In genomic region chr19:41859618-41860418, GRCh38 we compare ENCODE assay signal across 8 cellular contexts.
DNase-seq lines count a peak whose midpoint lies in the region; ATAC-seq lines count a peak whose summit lies in the region.

TSS of gene RPS19 (plus strand) at chr19:41860255. CDS start at chr19:41860775, 520 bp downstream.

- H3K4me3 Mint-ChIP-seq in central memory CD8-positive, alpha-beta T cell, result peak within 1 kb of the TSS; percentile 81

- DNase-seq in AML-193 (lab: John Stamatoyannopoulos, UW) (peak; percentile 93 to 95), NCI-H446 (lab: John Stamatoyannopoulos, UW) (peak; percentile 98 to 99), inferior parietal cortex (ENCODE audit: extremely low spot score) (peak; percentile 100)
- peak; percentile 97 for DNase-seq in activated CD4-positive, CD25-positive, alpha-beta regulatory T cell treated with anti-CD3 and anti-CD28 coated beads, Interleukin-2, amount 50 U/mL, for 16 hours (ENCODE audit: low read depth, low spot score)
- peak; percentile 98 to 99 for DNase-seq in central memory CD8-positive, alpha-beta T cell (ENCODE audit: low spot score in 2 of 2)
- peak; percentile 96 to 97 for DNase-seq in stimulated activated CD4-positive, alpha-beta T cell treated with anti-CD3 and anti-CD28 coated beads, Interleukin-12 subunit alpha, Interleukin-12 subunit beta, amount 100 ng/mL, for 24 hours (ENCODE audit: low read depth in 2 of 2)

- peaks cover 4% of the 10 kb centered on the region for H3K27me3 Mint-ChIP-seq in central memory CD8-positive, alpha-beta T cell

- peak; percentile 83 for ATAC-seq in GM19035 (IDR thresholded peaks at IDR 0.05; ENCODE audit: unreplicated experiment)
- peak; percentile 85 for ATAC-seq in HG03354 (IDR thresholded peaks at IDR 0.05; ENCODE audit: poor library complexity, severe bottlenecking, unreplicated experiment)
- peak; percentile 84 for ATAC-seq in central memory CD8-positive, alpha-beta T cell (replicated peaks; ENCODE audit: extremely low read depth, poor library complexity, severe bottlenecking)

- peaks cover 45% of the 10 kb centered on the region for H3K36me3 Mint-ChIP-seq in central memory CD8-positive, alpha-beta T cell (ENCODE audit: insufficient read depth)

- H3K4me1 Mint-ChIP-seq in central memory CD8-positive, alpha-beta T cell, result peaks cover 42% of the 10 kb centered on the region

- no peaks in the 10 kb centered on the region for H3K9me3 Mint-ChIP-seq in central memory CD8-positive, alpha-beta T cell

- peak within 1 kb of the TSS; percentile 90 for H3K27ac Mint-ChIP-seq in central memory CD8-positive, alpha-beta T cell (ENCODE audit: low read depth)

Comparison
In these comparisons a context has a peak if more than half of its experiments do, and no peak if none do; other contexts are left out.
1. Peak in every context shown above with its lines: DNase-seq and ATAC-seq.